ENCODE assay signal across 18 cellular contexts in genomic region chr14:92401561-92401960, GRCh38.
"Had no signal": no experiment of that assay in that cellular context is flagged by ENCODE, and none has a peak within 500 bp of the region (broad histone marks: within the 10 kb centered on the region; RNA-seq: fewer than 3 reads in every experiment).

No MANE protein-coding gene starts in this region.

- H3K9me3 ChIP-seq: psoas muscle, sigmoid colon, thyroid gland, uterus had no signal

- H3K27me3 ChIP-seq: sigmoid colon, thyroid gland, uterus had no signal

- H3K36me3 Mint-ChIP-seq: activated naive CD8-positive, alpha-beta T cell treated with anti-CD3 and anti-CD28 coated beads, Interleukin-2, amount 10 ng/mL, durations not matched to agents 7 days and 5 days; brain; immature natural killer cell had no signal

- H3K9me3 Mint-ChIP-seq: activated CD4-positive, alpha-beta T cell treated with anti-CD3 and anti-CD28 coated beads, Interleukin-2, amount 10 ng/mL, durations not matched to agents 24 days and 14 days had no signal

- H3K27me3 Mint-ChIP-seq: brain had no signal

- H3K4me3 Mint-ChIP-seq: activated CD4-positive, alpha-beta T cell treated with anti-CD3 and anti-CD28 coated beads, Interleukin-2, amount 10 ng/mL, durations not matched to agents 24 days and 14 days; activated naive CD8-positive, alpha-beta T cell treated with anti-CD3 and anti-CD28 coated beads, Interleukin-2, amount 10 ng/mL, durations not matched to agents 7 days and 5 days; activated T-helper 1 cell treated with anti-CD3 and anti-CD28 coated beads, Interleukin-12 subunit alpha, Interleukin-12 subunit beta, Interleukin-2, Interleukin-4 antibody, amounts not matched to agents 30 ng/mL and 10 ng/mL and 1 ng/mL, durations not matched to agents 14 hours and 24 hours and 36 hours; immature natural killer cell; neural crest cell had no signal

- H3K4me3 ChIP-seq: psoas muscle, sigmoid colon, thyroid gland, uterus had no signal

- H3K27ac ChIP-seq: psoas muscle, sigmoid colon, thyroid gland, uterus had no signal

- ATAC-seq: psoas muscle had no signal

- DNase-seq: activated CD4-positive, alpha-beta T cell treated with anti-CD3 and anti-CD28 coated beads, Interleukin-2, amount 10 ng/mL, durations not matched to agents 24 days and 14 days; activated CD4-positive, CD25-positive, alpha-beta regulatory T cell; activated CD8-positive, alpha-beta memory T cell treated with anti-CD3 and anti-CD28 coated beads for 24 hours; activated naive CD4-positive, alpha-beta T cell; activated naive CD8-positive, alpha-beta T cell treated with anti-CD3 and anti-CD28 coated beads, Interleukin-2, amount 10 ng/mL, durations not matched to agents 7 days and 5 days; cortex of kidney; effector memory CD4-positive, alpha-beta T cell; foreskin fibroblast; immature natural killer cell; left cardiac atrium; psoas muscle; sigmoid colon; stimulated activated CD4-positive, alpha-beta T cell treated with anti-CD3 and anti-CD28 coated beads, Interleukin-1b, Interleukin-23, amount 100 ng/mL, for 48 hours; thyroid gland; uterus had no signal

- H3K27ac Mint-ChIP-seq: activated CD4-positive, alpha-beta T cell treated with anti-CD3 and anti-CD28 coated beads, Interleukin-2, amount 10 ng/mL, durations not matched to agents 24 days and 14 days; activated naive CD8-positive, alpha-beta T cell treated with anti-CD3 and anti-CD28 coated beads, Interleukin-2, amount 10 ng/mL, durations not matched to agents 7 days and 5 days; activated T-helper 1 cell treated with anti-CD3 and anti-CD28 coated beads, Interleukin-12 subunit alpha, Interleukin-12 subunit beta, Interleukin-2, Interleukin-4 antibody, amounts not matched to agents 30 ng/mL and 10 ng/mL and 1 ng/mL, durations not matched to agents 14 hours and 24 hours and 36 hours; brain; immature natural killer cell had no signal

- H3K4me1 ChIP-seq: psoas muscle, thyroid gland, uterus had no signal

- H3K4me1 Mint-ChIP-seq: activated CD4-positive, alpha-beta T cell treated with anti-CD3 and anti-CD28 coated beads, Interleukin-2, amount 10 ng/mL, durations not matched to agents 24 days and 14 days; immature natural killer cell; neural crest cell had no signal

- H3K36me3 ChIP-seq: sigmoid colon, thyroid gland, uterus had no signal
